Comparison of ENCODE assay signal across 11 cellular contexts in genomic region chr2:162053808-162054155, GRCh38. TPM values are rescaled to one million over a fixed set of nuclear protein-coding genes. Genes with fewer than 3 reads are reported as not detected.
"Had no signal": no experiment of that assay in that cellular context is flagged by ENCODE, and none has a peak within 500 bp of the region (broad histone marks: within the 10 kb centered on the region; RNA-seq: fewer than 3 reads in every experiment).

No MANE protein-coding gene starts in this region.

- H3K4me3 Mint-ChIP-seq: IgD-negative memory B cell had no signal

- H3K4me3 ChIP-seq: GM23248 had no signal

- DNase-seq: GM23248, GOT3, H7, HCEC 1CT, Karpas-422, KBM-7 had no signal

- H3K36me3 Mint-ChIP-seq: IgD-negative memory B cell had no signal

- H3K27ac ChIP-seq: GM23248, HL-60, KMS-11 had no signal

- H3K27me3 Mint-ChIP-seq: IgD-negative memory B cell had no signal

RNA-seq across cellular contexts. Expression of gene DPP4, which starts 20.2 kb away (rescaled TPM):
- total RNA-seq: H4, HT1080 had no signal
